In the genomic region with DNA sequence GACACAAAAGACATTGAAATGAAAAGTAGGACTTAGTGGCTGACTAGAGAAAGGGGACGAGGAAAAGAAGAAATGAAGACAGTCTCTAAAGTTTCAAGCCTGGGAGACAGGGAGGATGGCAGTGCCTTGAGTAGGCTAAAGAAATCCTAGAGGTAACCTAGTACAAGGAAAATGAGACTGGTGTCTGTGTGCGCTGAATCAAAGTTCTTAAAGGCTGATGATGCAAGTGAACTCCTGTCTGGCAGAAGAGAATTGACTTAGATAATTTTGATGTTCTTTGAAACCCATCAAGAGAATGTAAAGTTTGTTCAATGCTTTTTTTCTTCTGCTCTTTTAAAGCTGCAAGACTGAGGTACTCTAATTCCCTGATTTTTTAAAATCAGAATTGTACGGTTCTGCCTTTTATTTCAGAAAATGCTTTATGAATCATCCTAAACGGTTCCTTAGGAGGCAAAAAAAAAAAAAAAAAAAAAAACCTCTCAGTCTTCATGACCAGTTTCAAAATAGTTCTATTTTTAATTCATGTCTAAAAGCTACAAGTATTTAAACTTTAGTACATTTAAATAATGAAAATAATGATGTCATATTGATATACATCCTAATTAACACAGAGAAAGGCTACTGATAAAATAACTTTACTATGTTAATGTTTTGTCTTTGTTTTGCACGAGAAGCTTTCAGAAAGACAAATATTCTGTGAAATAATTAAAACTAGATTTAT, we compare ENCODE assay signal across 13 cellular contexts.
A peak's percentile ranks its signal among the peaks of the same experiment; 100 is the strongest.
DNase-seq lines count a peak whose midpoint lies in the region; ATAC-seq, FAIRE-seq and TF ChIP-seq lines count a peak whose summit lies in the region.
"Had no signal": no experiment of that assay in that cellular context is flagged by ENCODE, and none has a peak within 500 bp of the region (broad histone marks: within the 10 kb centered on the region; RNA-seq: fewer than 3 reads in every experiment).

No MANE protein-coding gene starts in this region.

- no peaks in the 10 kb centered on the region for H3K9me2 ChIP-seq in GM23248 (ENCODE audit: insufficient read depth)

- TF ChIP-seq CTCF in RWPE2 (IDR thresholded peaks at IDR 0.05; ENCODE audit: poor library complexity, severe bottlenecking) (no peak), choroid plexus epithelial cell (conservative IDR thresholded peaks at IDR 0.05; ENCODE audit: low read depth, low read length) (no peak), osteocyte (IDR thresholded peaks at IDR 0.05) (no peak)

- H3K4me1 Mint-ChIP-seq in osteocyte (ENCODE audit: unreplicated experiment): peaks cover 37% of the 10 kb centered on the region

- H3K27me3 Mint-ChIP-seq in osteocyte (ENCODE audit: unreplicated experiment): no peaks in the 10 kb centered on the region
- H3K27me3 Mint-ChIP-seq: naive thymus-derived CD8-positive, alpha-beta T cell had no signal

- in situ Hi-C loops in GM23248 (cut with MboI): no loop called here

- H3K4me2 ChIP-seq in GM23248 (ENCODE audit: unreplicated experiment): peak overlapping the region; percentile 76

- peak overlapping the region; percentile 39 for H3K4me3 ChIP-seq in GM23248
- no peak overlapping the region for H3K4me3 ChIP-seq in RWPE2 (ENCODE audit: severe bottlenecking)
- no peak overlapping the region for H3K4me3 ChIP-seq in choroid plexus epithelial cell (ENCODE audit: low read depth, low read length)

- ATAC-seq in RWPE2 (ENCODE audit: low read depth) (no peak), GM21825 (IDR thresholded peaks at IDR 0.05; ENCODE audit: unreplicated experiment) (no peak)
- ATAC-seq: naive thymus-derived CD8-positive, alpha-beta T cell had no signal

- H3K27me3 ChIP-seq in GM23248 (replicated peaks; ENCODE audit: insufficient read depth) (no peaks in the 10 kb centered on the region), RWPE2 (ENCODE audit: insufficient read depth, poor library complexity, severe bottlenecking) (no peaks in the 10 kb centered on the region)

- H3K36me3 ChIP-seq in GM23248 (ENCODE audit: low read depth) (no peaks in the 10 kb centered on the region), RWPE2 (ENCODE audit: low read depth) (no peaks in the 10 kb centered on the region)

- H3K27ac Mint-ChIP-seq in osteocyte (ENCODE audit: unreplicated experiment): peak overlapping the region; percentile 79

- 52 to 57% methylated on average over 5 of the region's 5 CpGs for WGBS in GM23248 (ENCODE audit: low coverage in 1 of 2, low lambda C conversion rate in 2 of 2, missing lambda C conversion rate in 2 of 2), 2 experiments

- peak overlapping the region; percentile 13; the same call in 1 of the 2 replicates for H2AFZ ChIP-seq in GM23248

- peak overlapping the region; percentile 56 for H3K27ac ChIP-seq in GM23248
- H3K27ac ChIP-seq in RWPE2 (ENCODE audit: poor library complexity, severe bottlenecking): peak overlapping the region; percentile 76

- H3K9ac ChIP-seq in GM23248: peak overlapping the region; percentile 52

- no peaks in the 10 kb centered on the region for H4K20me1 ChIP-seq in GM23248 (ENCODE audit: insufficient read depth)

- no peaks in the 10 kb centered on the region for H3K9me3 Mint-ChIP-seq in osteocyte (ENCODE audit: unreplicated experiment)
- H3K9me3 Mint-ChIP-seq: naive thymus-derived CD8-positive, alpha-beta T cell had no signal

- no peak for FAIRE-seq in RCC 7860 (lab: Jason Lieb, UNC)

- no peaks in the 10 kb centered on the region for H3K36me3 Mint-ChIP-seq in osteocyte (ENCODE audit: unreplicated experiment)

- H3K79me2 ChIP-seq in GM23248 (ENCODE audit: insufficient read depth): peaks cover 63% of the 10 kb centered on the region

- H3K4me3 Mint-ChIP-seq in osteocyte (ENCODE audit: unreplicated experiment): peak overlapping the region; percentile 28
- H3K4me3 Mint-ChIP-seq: naive thymus-derived CD8-positive, alpha-beta T cell had no signal

- peak; percentile 55 for DNase-seq in GM23248
- no peak for DNase-seq in RWPE2 (ENCODE audit: low spot score)
- DNase-seq in choroid plexus epithelial cell (ENCODE audit: low read depth): peak; percentile 41
- DNase-seq in osteocyte (ENCODE audit: extremely low spot score, unreplicated experiment): no peak
- DNase-seq in RCC 7860 (ENCODE audit: low spot score): no peak
- DNase-seq in NCI-H2029 (lab: John Stamatoyannopoulos, UW): no peak
- DNase-seq: amniotic stem cell; effector CD4-positive, alpha-beta T cell; naive thymus-derived CD8-positive, alpha-beta T cell; NCI-H1417; NCI-H510A; RPMI8226 had no signal

- H3K4me1 ChIP-seq in GM23248 (ENCODE audit: insufficient read depth): peaks cover 39% of the 10 kb centered on the region
- H3K4me1 ChIP-seq in RWPE2 (ENCODE audit: insufficient read depth, poor library complexity, severe bottlenecking): peaks cover 52% of the 10 kb centered on the region

- peaks cover 28% of the 10 kb centered on the region for H3F3A ChIP-seq in GM23248 (ENCODE audit: insufficient read depth)

- H3K9me3 ChIP-seq in GM23248 (ENCODE audit: low read depth): no peaks in the 10 kb centered on the region
- H3K9me3 ChIP-seq in RWPE2 (ENCODE audit: severe bottlenecking): no peaks in the 10 kb centered on the region

Comparison
In these comparisons a context has a peak if more than half of its experiments do, and no peak if none do; other contexts are left out.
1. DNase-seq: peak in GM23248 (single experiment) and choroid plexus epithelial cell (single experiment); none in RWPE2 (single experiment), osteocyte (single experiment), RCC 7860 (single experiment) and NCI-H2029 (single experiment).